Comparison of ENCODE assay signal across 1 cellular context in the genomic region with DNA sequence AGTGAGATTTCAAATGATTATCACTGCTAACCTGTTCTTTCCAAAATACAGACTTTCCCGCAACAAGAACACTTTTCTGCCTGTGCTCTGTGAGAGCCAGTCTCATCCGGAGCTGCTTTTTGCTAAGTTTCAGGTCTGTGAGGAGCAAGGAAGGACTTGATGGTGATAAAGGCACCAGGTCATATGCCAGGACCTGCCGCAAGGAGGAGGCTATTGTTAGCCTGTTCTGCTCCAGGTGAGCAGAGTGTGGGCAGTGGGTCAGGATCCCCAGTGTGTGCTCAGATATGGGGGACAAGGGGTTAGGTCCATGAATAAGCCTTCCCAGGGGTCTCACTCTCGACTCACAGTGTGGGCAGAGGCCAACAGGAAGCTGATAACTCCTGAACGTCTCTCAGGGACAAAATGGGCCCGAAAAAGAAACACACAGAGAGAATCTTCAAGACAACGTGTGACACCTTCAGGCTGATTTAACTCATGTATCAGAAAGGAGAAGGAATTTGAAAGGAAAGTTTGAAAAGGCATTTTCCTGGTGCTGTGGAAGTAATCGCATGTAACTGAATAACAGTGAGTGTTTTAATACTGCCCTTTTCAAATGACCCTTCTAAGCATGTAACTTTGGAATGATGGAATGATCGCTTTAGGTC.
TF ChIP-seq lines count a peak whose summit lies in the region.

No MANE protein-coding gene starts in this region.

TF ChIP-seq in H1, 55 proteins besides CTCF, POLR2A, EP300 and RAD21:
- TF ChIP-seq ASH2L (IDR thresholded peaks at IDR 0.05; ENCODE audit: low read length) (no peak), SIX5 (IDR thresholded peaks at IDR 0.05; ENCODE audit: low read depth, low read length) (no peak), BRCA1 (IDR thresholded peaks at IDR 0.05; ENCODE audit: low read depth, low read length) (no peak), GABPA (IDR thresholded peaks at IDR 0.05; ENCODE audit: borderline replicate concordance, insufficient read depth, low read length) (no peak), SIN3A (conservative IDR thresholded peaks at IDR 0.05 in 1 of 2, IDR thresholded peaks at IDR 0.05 in 1 of 2; ENCODE audit: low read depth in 1 of 2, low read length in 2 of 2) (no peak), CTBP2 (IDR thresholded peaks at IDR 0.05; ENCODE audit: borderline replicate concordance, insufficient read depth, insufficient read length, low read length) (no peak), SUZ12 (IDR thresholded peaks at IDR 0.05; ENCODE audit: low read length) (no peak)
